In genomic region chr13:74111901-74112824, GRCh38 we compare ENCODE assay signal across 1 cellular context.
TF ChIP-seq lines count a peak whose summit lies in the region.

No MANE protein-coding gene starts in this region.

TF ChIP-seq in IMR-90, 13 proteins besides CTCF, POLR2A, EP300 and RAD21:
- TF ChIP-seq CHD1 (IDR thresholded peaks at IDR 0.05; ENCODE audit: low read depth, low read length) (no peak), CEBPB (IDR thresholded peaks at IDR 0.05; ENCODE audit: low read depth, low read length) (no peak), MXI1 (IDR thresholded peaks at IDR 0.05; ENCODE audit: borderline replicate concordance, low read depth, low read length) (no peak), MAZ (IDR thresholded peaks at IDR 0.05; ENCODE audit: borderline replicate concordance, low read depth, low read length) (no peak)
- TF ChIP-seq, protein P1, sequence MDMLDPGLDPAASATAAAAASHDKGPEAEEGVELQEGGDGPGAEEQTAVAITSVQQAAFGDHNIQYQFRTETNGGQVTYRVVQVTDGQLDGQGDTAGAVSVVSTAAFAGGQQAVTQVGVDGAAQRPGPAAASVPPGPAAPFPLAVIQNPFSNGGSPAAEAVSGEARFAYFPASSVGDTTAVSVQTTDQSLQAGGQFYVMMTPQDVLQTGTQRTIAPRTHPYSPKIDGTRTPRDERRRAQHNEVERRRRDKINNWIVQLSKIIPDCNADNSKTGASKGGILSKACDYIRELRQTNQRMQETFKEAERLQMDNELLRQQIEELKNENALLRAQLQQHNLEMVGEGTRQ (IDR thresholded peaks at IDR 0.05; ENCODE audit: low read depth, low read length) = no peak
TF ChIP-seq in IMR-90: peak in this region for 0.
